11 cellular contexts compared by ENCODE assay signal in the genomic region with DNA sequence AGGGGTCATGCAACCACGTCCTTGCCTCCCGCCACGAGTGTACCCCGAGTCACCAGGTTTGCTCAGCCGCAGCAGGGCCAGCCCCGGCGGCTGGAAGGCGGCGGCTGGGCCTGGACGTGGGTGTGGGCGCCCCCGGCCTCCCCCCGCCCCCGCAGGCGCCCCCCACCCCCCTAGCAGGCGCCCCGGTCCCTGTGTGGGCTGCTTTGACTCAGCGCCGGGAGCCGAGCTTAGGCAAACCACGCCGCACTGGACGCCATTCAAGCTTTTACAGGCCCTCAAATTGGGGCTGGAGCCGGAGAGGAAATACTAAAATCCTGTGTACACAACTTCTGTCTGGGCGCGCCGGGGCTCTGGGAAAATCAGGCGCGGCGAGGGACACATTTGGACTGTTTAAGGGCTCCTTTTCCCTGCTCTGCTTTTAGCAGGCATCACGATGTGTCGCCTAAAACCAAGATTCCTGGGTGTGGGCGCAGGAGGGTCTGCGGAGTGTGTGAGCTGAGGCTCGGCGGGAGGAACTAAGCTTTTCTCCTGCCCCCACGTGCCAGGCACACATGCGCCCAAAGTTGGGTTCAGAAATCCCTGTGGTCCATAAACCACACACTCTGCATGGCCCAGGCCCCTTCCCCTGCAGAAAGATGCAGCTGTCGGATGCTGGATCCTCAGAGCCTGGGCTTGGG. TPM values are rescaled to one million over a fixed set of nuclear protein-coding genes. Genes with fewer than 3 reads are reported as not detected.
DNase-seq lines count a peak whose midpoint lies in the region; ATAC-seq, FAIRE-seq and TF ChIP-seq lines count a peak whose summit lies in the region.
"Had no signal": no experiment of that assay in that cellular context is flagged by ENCODE, and none has a peak within 500 bp of the region (broad histone marks: within the 10 kb centered on the region; RNA-seq: fewer than 3 reads in every experiment).

No MANE protein-coding gene starts in this region.

- H3K36me3 ChIP-seq in bronchial epithelial cell (ENCODE audit: control insufficient read depth, insufficient read depth, low read length) (no peaks in the 10 kb centered on the region), tibial nerve (no peaks in the 10 kb centered on the region)

- DNase-seq in NCI-H748 (lab: John Stamatoyannopoulos, UW; ENCODE audit: unreplicated experiment) (peak; percentile 1), NCI-H748 treated with DMSO at 0.1 percent for 48 hours (lab: John Stamatoyannopoulos, UW) (no peak), bronchial epithelial cell (ENCODE audit: low read depth) (peak; percentile 32), left lobe of liver (ENCODE audit: low spot score) (peak; percentile 43), tibial nerve (ENCODE audit: low spot score in 2 of 2) (no peak), NCI-H1930 (lab: John Stamatoyannopoulos, UW) (no peak), HuH-7.5 (ENCODE audit: low spot score) (no peak)
- DNase-seq: effector CD4-positive, alpha-beta T cell; KG1; NCI-H524 treated with DMSO at 0.1 percent for 48 hours had no signal

- TF ChIP-seq CTCF in bronchial epithelial cell (IDR thresholded peaks at IDR 0.05; ENCODE audit: insufficient read depth, low read length, severe bottlenecking) (no peak), tibial nerve (IDR thresholded peaks at IDR 0.05) (no peak)

- ATAC-seq in left lobe of liver (no peak), GM18520 (IDR thresholded peaks at IDR 0.05; ENCODE audit: unreplicated experiment) (no peak)

- no peak for TF ChIP-seq EP300 in tibial nerve (IDR thresholded peaks at IDR 0.05)

- no peaks in the 10 kb centered on the region for H3K9me3 ChIP-seq in tibial nerve

- TF ChIP-seq POLR2A in tibial nerve (IDR thresholded peaks at IDR 0.05), result no peak

- FAIRE-seq in bronchial epithelial cell (lab: Jason Lieb, UNC), result no peak

- H3K27me3 ChIP-seq in bronchial epithelial cell (ENCODE audit: control insufficient read depth, insufficient read depth, low read length) (no peaks in the 10 kb centered on the region), tibial nerve (no peaks in the 10 kb centered on the region)

- peaks cover 0 to 40% (median 15%) of the 10 kb centered on the region in 4 donors for H3K4me1 ChIP-seq in tibial nerve

- peak overlapping the region; percentile 45 to 83 (median 67) for H3K27ac ChIP-seq in tibial nerve

- no peak overlapping the region for H3K4me3 ChIP-seq in bronchial epithelial cell (ENCODE audit: low read depth, low read length)
- H3K4me3 ChIP-seq in tibial nerve, result peak overlapping the region in 1 of 4 donors; percentile 33

- 3 to 33% methylated on average over 14 to 20 of the region's 39 CpGs for WGBS in tibial nerve, 2 donors

RNA-seq across cellular contexts. Expression of a gene that starts 57.5 kb away (rescaled TPM):
- 0.79 TPM in 1 of 2 replicates, not detected in the other for total RNA-seq in bronchial epithelial cell
- 28.0 TPM for total RNA-seq in left lobe of liver
- total RNA-seq in tibial nerve, result 100 to 1,000 TPM in 3 of 4 donors, 10 to 100 TPM in 1; 98.0 to 170 (median 119) TPM

Comparison
In these comparisons a context has a peak if more than half of its experiments do, and no peak if none do; other contexts are left out.
1. DNase-seq: peak in NCI-H748 (single experiment), bronchial epithelial cell (single experiment) and left lobe of liver (single experiment); none in NCI-H748 treated with DMSO at 0.1 percent for 48 hours (single experiment), tibial nerve (0 of 2), NCI-H1930 (0 of 2) and HuH-7.5 (single experiment).
2. RNA of a gene that starts 57.5 kb away (total RNA-seq): 98.0 to 170 TPM in tibial nerve and 28.0 TPM in left lobe of liver (single experiment); 0.79 TPM in bronchial epithelial cell; every median in the first group is over 10 times any median in the second.